2 cellular contexts compared by ENCODE assay signal in the genomic region with DNA sequence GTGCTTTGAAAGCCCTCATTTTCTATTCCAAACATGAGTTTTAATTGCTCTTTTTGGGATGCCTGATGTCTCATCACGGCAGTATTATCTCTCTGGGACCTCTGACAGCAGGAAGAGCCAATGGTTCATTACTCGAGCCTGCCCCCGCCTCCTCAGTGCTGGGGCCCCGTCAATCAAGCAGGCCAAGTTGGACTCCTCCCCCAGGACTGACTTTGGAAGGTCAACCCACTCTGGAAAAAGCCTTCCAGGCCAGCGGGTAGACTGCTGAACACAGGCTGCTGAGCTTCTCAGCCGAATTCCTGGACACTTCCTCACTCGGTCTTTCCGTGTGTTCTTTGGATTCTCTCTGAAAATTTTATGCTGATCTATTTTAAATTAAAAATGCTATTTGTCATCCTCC.
TF ChIP-seq lines count a peak whose summit lies in the region.

No MANE protein-coding gene starts in this region.

TF ChIP-seq in HEK293, 187 proteins besides CTCF, POLR2A, EP300 and RAD21 (continued from another document):
- TF ChIP-seq ZNF529 (tag by site-specific recombination; IDR thresholded peaks at IDR 0.05; ENCODE audit: insufficient replicate concordance), result no peak
- TF ChIP-seq ZNF621 (tag by site-specific recombination; IDR thresholded peaks at IDR 0.05), result no peak
- no peak for TF ChIP-seq KLF9 (tag by site-specific recombination; IDR thresholded peaks at IDR 0.05; ENCODE audit: low read depth)
- TF ChIP-seq EGR2 (tag by site-specific recombination; IDR thresholded peaks at IDR 0.05; ENCODE audit: low read depth), result no peak
- TF ChIP-seq ZNF776 (tag by site-specific recombination; IDR thresholded peaks at IDR 0.05; ENCODE audit: borderline replicate concordance), result no peak
- no peak for TF ChIP-seq ZNF23 (tag by site-specific recombination; IDR thresholded peaks at IDR 0.05; ENCODE audit: borderline replicate concordance)
- TF ChIP-seq, protein P1, sequence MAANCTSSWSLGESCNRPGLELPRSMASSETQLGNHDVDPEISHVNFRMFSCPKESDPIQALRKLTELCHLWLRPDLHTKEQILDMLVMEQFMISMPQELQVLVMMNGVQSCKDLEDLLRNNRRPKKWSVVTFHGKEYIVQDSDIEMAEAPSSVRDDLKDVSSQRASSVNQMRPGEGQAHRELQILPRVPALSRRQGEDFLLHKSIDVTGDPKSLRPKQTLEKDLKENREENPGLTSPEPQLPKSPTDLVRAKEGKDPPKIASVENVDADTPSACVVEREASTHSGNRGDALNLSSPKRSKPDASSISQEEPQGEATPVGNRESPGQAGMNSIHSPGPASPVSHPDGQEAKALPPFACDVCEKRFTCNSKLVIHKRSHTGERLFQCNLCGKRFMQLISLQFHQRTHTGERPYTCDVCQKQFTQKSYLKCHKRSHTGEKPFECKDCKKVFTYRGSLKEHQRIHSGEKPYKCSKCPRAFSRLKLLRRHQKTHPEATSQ (tag by site-specific recombination; IDR thresholded peaks at IDR 0.05), result no peak
- peak; percentile 60 for TF ChIP-seq ZBTB17 (tag by site-specific recombination; IDR thresholded peaks at IDR 0.05)
- TF ChIP-seq, protein P2, sequence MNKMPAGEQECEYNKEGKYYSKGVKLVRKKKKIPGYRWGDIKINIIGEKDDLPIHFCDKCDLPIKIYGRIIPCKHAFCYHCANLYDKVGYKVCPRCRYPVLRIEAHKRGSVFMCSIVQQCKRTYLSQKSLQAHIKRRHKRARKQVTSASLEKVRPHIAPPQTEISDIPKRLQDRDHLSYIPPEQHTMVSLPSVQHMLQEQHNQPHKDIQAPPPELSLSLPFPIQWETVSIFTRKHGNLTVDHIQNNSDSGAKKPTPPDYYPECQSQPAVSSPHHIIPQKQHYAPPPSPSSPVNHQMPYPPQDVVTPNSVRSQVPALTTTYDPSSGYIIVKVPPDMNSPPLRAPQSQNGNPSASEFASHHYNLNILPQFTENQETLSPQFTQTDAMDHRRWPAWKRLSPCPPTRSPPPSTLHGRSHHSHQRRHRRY (tag by site-specific recombination; IDR thresholded peaks at IDR 0.05), result no peak
- TF ChIP-seq, protein P3, sequence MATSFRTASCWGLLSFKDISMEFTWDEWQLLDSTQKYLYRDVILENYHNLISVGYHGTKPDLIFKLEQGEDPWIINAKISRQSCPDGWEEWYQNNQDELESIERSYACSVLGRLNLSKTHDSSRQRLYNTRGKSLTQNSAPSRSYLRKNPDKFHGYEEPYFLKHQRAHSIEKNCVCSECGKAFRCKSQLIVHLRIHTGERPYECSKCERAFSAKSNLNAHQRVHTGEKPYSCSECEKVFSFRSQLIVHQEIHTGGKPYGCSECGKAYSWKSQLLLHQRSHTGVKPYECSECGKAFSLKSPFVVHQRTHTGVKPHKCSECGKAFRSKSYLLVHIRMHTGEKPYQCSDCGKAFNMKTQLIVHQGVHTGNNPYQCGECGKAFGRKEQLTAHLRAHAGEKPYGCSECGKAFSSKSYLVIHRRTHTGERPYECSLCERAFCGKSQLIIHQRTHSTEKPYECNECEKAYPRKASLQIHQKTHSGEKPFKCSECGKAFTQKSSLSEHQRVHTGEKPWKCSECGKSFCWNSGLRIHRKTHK (tag by site-specific recombination; IDR thresholded peaks at IDR 0.05), result 0 out of 2 replicates have a peak, but pooled peaks have one; percentile 50

TF ChIP-seq in GM12878, 131 proteins besides CTCF, POLR2A, EP300 and RAD21:
- TF ChIP-seq, protein P4, sequence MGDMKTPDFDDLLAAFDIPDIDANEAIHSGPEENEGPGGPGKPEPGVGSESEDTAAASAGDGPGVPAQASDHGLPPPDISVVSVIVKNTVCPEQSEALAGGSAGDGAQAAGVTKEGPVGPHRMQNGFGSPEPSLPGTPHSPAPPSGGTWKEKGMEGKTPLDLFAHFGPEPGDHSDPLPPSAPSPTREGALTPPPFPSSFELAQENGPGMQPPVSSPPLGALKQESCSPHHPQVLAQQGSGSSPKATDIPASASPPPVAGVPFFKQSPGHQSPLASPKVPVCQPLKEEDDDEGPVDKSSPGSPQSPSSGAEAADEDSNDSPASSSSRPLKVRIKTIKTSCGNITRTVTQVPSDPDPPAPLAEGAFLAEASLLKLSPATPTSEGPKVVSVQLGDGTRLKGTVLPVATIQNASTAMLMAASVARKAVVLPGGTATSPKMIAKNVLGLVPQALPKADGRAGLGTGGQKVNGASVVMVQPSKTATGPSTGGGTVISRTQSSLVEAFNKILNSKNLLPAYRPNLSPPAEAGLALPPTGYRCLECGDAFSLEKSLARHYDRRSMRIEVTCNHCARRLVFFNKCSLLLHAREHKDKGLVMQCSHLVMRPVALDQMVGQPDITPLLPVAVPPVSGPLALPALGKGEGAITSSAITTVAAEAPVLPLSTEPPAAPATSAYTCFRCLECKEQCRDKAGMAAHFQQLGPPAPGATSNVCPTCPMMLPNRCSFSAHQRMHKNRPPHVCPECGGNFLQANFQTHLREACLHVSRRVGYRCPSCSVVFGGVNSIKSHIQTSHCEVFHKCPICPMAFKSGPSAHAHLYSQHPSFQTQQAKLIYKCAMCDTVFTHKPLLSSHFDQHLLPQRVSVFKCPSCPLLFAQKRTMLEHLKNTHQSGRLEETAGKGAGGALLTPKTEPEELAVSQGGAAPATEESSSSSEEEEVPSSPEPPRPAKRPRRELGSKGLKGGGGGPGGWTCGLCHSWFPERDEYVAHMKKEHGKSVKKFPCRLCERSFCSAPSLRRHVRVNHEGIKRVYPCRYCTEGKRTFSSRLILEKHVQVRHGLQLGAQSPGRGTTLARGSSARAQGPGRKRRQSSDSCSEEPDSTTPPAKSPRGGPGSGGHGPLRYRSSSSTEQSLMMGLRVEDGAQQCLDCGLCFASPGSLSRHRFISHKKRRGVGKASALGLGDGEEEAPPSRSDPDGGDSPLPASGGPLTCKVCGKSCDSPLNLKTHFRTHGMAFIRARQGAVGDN (IDR thresholded peaks at IDR 0.05), result no peak
- TF ChIP-seq, protein P5, sequence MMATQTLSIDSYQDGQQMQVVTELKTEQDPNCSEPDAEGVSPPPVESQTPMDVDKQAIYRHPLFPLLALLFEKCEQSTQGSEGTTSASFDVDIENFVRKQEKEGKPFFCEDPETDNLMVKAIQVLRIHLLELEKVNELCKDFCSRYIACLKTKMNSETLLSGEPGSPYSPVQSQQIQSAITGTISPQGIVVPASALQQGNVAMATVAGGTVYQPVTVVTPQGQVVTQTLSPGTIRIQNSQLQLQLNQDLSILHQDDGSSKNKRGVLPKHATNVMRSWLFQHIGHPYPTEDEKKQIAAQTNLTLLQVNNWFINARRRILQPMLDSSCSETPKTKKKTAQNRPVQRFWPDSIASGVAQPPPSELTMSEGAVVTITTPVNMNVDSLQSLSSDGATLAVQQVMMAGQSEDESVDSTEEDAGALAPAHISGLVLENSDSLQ (IDR thresholded peaks at IDR 0.05), result peak; percentile 64; the same call in 1 of the 2 replicates
- TF ChIP-seq, protein P6, sequence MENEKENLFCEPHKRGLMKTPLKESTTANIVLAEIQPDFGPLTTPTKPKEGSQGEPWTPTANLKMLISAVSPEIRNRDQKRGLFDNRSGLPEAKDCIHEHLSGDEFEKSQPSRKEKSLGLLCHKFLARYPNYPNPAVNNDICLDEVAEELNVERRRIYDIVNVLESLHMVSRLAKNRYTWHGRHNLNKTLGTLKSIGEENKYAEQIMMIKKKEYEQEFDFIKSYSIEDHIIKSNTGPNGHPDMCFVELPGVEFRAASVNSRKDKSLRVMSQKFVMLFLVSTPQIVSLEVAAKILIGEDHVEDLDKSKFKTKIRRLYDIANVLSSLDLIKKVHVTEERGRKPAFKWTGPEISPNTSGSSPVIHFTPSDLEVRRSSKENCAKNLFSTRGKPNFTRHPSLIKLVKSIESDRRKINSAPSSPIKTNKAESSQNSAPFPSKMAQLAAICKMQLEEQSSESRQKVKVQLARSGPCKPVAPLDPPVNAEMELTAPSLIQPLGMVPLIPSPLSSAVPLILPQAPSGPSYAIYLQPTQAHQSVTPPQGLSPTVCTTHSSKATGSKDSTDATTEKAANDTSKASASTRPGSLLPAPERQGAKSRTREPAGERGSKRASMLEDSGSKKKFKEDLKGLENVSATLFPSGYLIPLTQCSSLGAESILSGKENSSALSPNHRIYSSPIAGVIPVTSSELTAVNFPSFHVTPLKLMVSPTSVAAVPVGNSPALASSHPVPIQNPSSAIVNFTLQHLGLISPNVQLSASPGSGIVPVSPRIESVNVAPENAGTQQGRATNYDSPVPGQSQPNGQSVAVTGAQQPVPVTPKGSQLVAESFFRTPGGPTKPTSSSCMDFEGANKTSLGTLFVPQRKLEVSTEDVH (IDR thresholded peaks at IDR 0.05; ENCODE audit: low read depth, partially characterized antibody), result no peak
